Comparison of ENCODE assay signal across 8 cellular contexts in genomic region chr5:76256116-76256889, GRCh38.
A peak's percentile ranks its signal among the peaks of the same experiment; 100 is the strongest.
DNase-seq lines count a peak whose midpoint lies in the region; ATAC-seq, FAIRE-seq and TF ChIP-seq lines count a peak whose summit lies in the region.

No MANE protein-coding gene starts in this region.

- POLR2A ChIA-PET in activated CD4-positive, alpha-beta memory T cell treated with anti-CD3 and anti-CD28 coated beads for 36 hours (lab: Charles Lee) = no interaction called here

- no peaks in the 10 kb centered on the region for H3K9me3 ChIP-seq in endodermal cell (ENCODE audit: control insufficient read depth, low read length)

- H3K27ac ChIP-seq in 22Rv1 = no peak overlapping the region
- no peak overlapping the region for H3K27ac ChIP-seq in endodermal cell (ENCODE audit: low read depth, low read length)

- FAIRE-seq in GM12891 (lab: Jason Lieb, UNC) = peak; percentile 80

- DNase-seq in GM12891 (ENCODE audit: insufficient read length, low spot score) = peak; percentile 30
- peak; percentile 11 for DNase-seq in NCI-H526 treated with DMSO at 0.1 percent for 48 hours (lab: John Stamatoyannopoulos, UW)
- DNase-seq in activated CD4-positive, alpha-beta memory T cell treated with anti-CD3 and anti-CD28 coated beads for 36 hours = peak; percentile 78
- DNase-seq in endodermal cell = peak; percentile 83
- DNase-seq in middle frontal gyrus (ENCODE audit: extremely low spot score, low spot score) = peak; percentile 64
- peak; percentile 31 to 74 for DNase-seq in stimulated activated effector memory CD8-positive, alpha-beta T cell treated with anti-CD3 and anti-CD28 coated beads, Interleukin-12 subunit alpha, Interleukin-12 subunit beta, amount 100 ng/mL, for 72 hours (ENCODE audit: low spot score in 2 of 2)

- H3K27me3 ChIP-seq in endodermal cell (ENCODE audit: control insufficient read depth, insufficient read depth, low read length, poor library complexity, severe bottlenecking) = peaks cover 11% of the 10 kb centered on the region

- no peak overlapping the region for H3K4me3 Mint-ChIP-seq in activated CD4-positive, alpha-beta memory T cell treated with anti-CD3 and anti-CD28 coated beads for 36 hours
- H3K4me3 Mint-ChIP-seq in endodermal cell = no peak overlapping the region
- H3K4me3 Mint-ChIP-seq in stimulated activated effector memory CD8-positive, alpha-beta T cell treated with anti-CD3 and anti-CD28 coated beads, Interleukin-12 subunit alpha, Interleukin-12 subunit beta, amount 100 ng/mL, for 72 hours = no peak overlapping the region

- TF ChIP-seq CTCF in 22Rv1 (IDR thresholded peaks at IDR 0.05) (peak; percentile 78), endodermal cell (conservative IDR thresholded peaks at IDR 0.05) (peak; percentile 87)

- H3K27me3 Mint-ChIP-seq in activated CD4-positive, alpha-beta memory T cell treated with anti-CD3 and anti-CD28 coated beads for 36 hours = peaks cover 11% of the 10 kb centered on the region
- peaks cover 11% of the 10 kb centered on the region for H3K27me3 Mint-ChIP-seq in endodermal cell (ENCODE audit: insufficient read depth)

- CTCF ChIA-PET in activated CD4-positive, alpha-beta memory T cell treated with anti-CD3 and anti-CD28 coated beads for 36 hours (lab: Charles Lee) = interaction anchor here (0.6 to 3.8 kb wide), 21 partner anchors 9 to 1415 kb away, joined by 3 to 27 read pairs (median 4); partner anchors contain the start of gene POC5

- H3K9me3 Mint-ChIP-seq in activated CD4-positive, alpha-beta memory T cell treated with anti-CD3 and anti-CD28 coated beads for 36 hours = no peaks in the 10 kb centered on the region
- no peaks in the 10 kb centered on the region for H3K9me3 Mint-ChIP-seq in endodermal cell
- H3K9me3 Mint-ChIP-seq in stimulated activated effector memory CD8-positive, alpha-beta T cell treated with anti-CD3 and anti-CD28 coated beads, Interleukin-12 subunit alpha, Interleukin-12 subunit beta, amount 100 ng/mL, for 72 hours = no peaks in the 10 kb centered on the region

- no peaks in the 10 kb centered on the region for H3K36me3 ChIP-seq in endodermal cell (ENCODE audit: control insufficient read depth, insufficient read depth, low read length)

- H3K4me1 ChIP-seq in endodermal cell (ENCODE audit: control insufficient read depth, insufficient read depth, low read length) = no peaks in the 10 kb centered on the region

- H3K27ac Mint-ChIP-seq in activated CD4-positive, alpha-beta memory T cell treated with anti-CD3 and anti-CD28 coated beads for 36 hours = no peak overlapping the region
- no peak overlapping the region for H3K27ac Mint-ChIP-seq in endodermal cell
- no peak overlapping the region for H3K27ac Mint-ChIP-seq in stimulated activated effector memory CD8-positive, alpha-beta T cell treated with anti-CD3 and anti-CD28 coated beads, Interleukin-12 subunit alpha, Interleukin-12 subunit beta, amount 100 ng/mL, for 72 hours

- no peak overlapping the region for H3K9ac ChIP-seq in endodermal cell (ENCODE audit: extremely low read depth, low read length, poor library complexity, severe bottlenecking)

- no peak for TF ChIP-seq POLR2A in GM12891 (IDR thresholded peaks at IDR 0.05; ENCODE audit: low read depth, low read length)

- no peak overlapping the region for H3K4me3 ChIP-seq in endodermal cell (ENCODE audit: low read length)

- ATAC-seq in HG03103 (IDR thresholded peaks at IDR 0.05; ENCODE audit: low read depth, unreplicated experiment) = peak; percentile 65
- peak; percentile 92 for ATAC-seq in stimulated activated effector memory CD8-positive, alpha-beta T cell treated with anti-CD3 and anti-CD28 coated beads, Interleukin-12 subunit alpha, Interleukin-12 subunit beta, amount 100 ng/mL, for 72 hours

- intact Hi-C loops in activated CD4-positive, alpha-beta memory T cell treated with anti-CD3 and anti-CD28 coated beads for 36 hours (cut with micrococcal nuclease) = loop anchor here (1.0 to 2.0 kb wide), 4 partner anchors 82 to 1018 kb away; no protein-coding TSS in a partner anchor

- peaks cover 6% of the 10 kb centered on the region for H3K4me1 Mint-ChIP-seq in activated CD4-positive, alpha-beta memory T cell treated with anti-CD3 and anti-CD28 coated beads for 36 hours (ENCODE audit: low read depth)
- no peaks in the 10 kb centered on the region for H3K4me1 Mint-ChIP-seq in endodermal cell
- no peaks in the 10 kb centered on the region for H3K4me1 Mint-ChIP-seq in stimulated activated effector memory CD8-positive, alpha-beta T cell treated with anti-CD3 and anti-CD28 coated beads, Interleukin-12 subunit alpha, Interleukin-12 subunit beta, amount 100 ng/mL, for 72 hours

- WGBS in endodermal cell (ENCODE audit: insufficient coverage in 1 of 2, insufficient read length in 1 of 2), 2 experiments = 26 to 27% methylated on average over 8 of the region's 8 CpGs

- H3K36me3 Mint-ChIP-seq in activated CD4-positive, alpha-beta memory T cell treated with anti-CD3 and anti-CD28 coated beads for 36 hours = no peaks in the 10 kb centered on the region
- H3K36me3 Mint-ChIP-seq in endodermal cell (ENCODE audit: low read depth) = no peaks in the 10 kb centered on the region
- no peaks in the 10 kb centered on the region for H3K36me3 Mint-ChIP-seq in stimulated activated effector memory CD8-positive, alpha-beta T cell treated with anti-CD3 and anti-CD28 coated beads, Interleukin-12 subunit alpha, Interleukin-12 subunit beta, amount 100 ng/mL, for 72 hours

TF ChIP-seq in GM12891, 5 proteins besides CTCF, POLR2A, EP300 and RAD21:
- TF ChIP-seq TAF1 (IDR thresholded peaks at IDR 0.05; ENCODE audit: low read depth, low read length) = no peak
- peak; percentile 46; the same call in 1 of the 2 replicates for TF ChIP-seq POU2F2 (IDR thresholded peaks at IDR 0.05; ENCODE audit: low read depth, low read length)
- TF ChIP-seq POLR2AphosphoS5 (IDR thresholded peaks at IDR 0.05; ENCODE audit: low read depth, low read length) = no peak

Comparison
In these comparisons a context has a peak if more than half of its experiments do, and no peak if none do; other contexts are left out.
1. DNase-seq: peak in every context shown above with its lines; median percentile 83 in endodermal cell; 78 in activated CD4-positive, alpha-beta memory T cell treated with anti-CD3 and anti-CD28 coated beads for 36 hours; 64 in middle frontal gyrus; 52 in stimulated activated effector memory CD8-positive, alpha-beta T cell treated with anti-CD3 and anti-CD28 coated beads, Interleukin-12 subunit alpha, Interleukin-12 subunit beta, amount 100 ng/mL, for 72 hours; 30 in GM12891; 11 in NCI-H526 treated with DMSO at 0.1 percent for 48 hours.